11 cellular contexts compared by ENCODE assay signal in the genomic region with DNA sequence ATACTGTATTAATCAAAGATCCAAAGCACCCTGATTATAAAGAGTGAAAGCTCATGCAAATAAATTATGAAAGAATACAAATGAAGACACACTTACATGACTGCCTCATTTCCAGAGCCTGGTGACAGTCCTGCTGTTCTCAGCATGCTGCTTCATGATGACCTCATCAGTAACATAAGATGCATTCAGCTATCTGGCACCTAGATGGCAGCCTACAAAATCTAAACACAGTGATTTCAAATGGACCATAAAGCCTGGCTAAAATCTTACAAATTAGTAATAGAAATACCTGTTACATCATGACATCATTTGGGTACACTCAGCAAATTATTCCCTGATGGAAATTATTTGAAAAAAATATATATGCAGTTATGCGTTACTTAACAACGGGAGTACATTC.
DNase-seq lines count a peak whose midpoint lies in the region; ATAC-seq and TF ChIP-seq lines count a peak whose summit lies in the region.
"Had no signal": no experiment of that assay in that cellular context is flagged by ENCODE, and none has a peak within 500 bp of the region (broad histone marks: within the 10 kb centered on the region; RNA-seq: fewer than 3 reads in every experiment).

No MANE protein-coding gene starts in this region.

- H3K4me3 ChIP-seq in spleen, result no peak overlapping the region

- no peak overlapping the region for H3K27ac ChIP-seq in spleen

- TF ChIP-seq POLR2A in spleen (IDR thresholded peaks at IDR 0.05), result no peak

- WGBS in spleen, 5 donors, result 88 to 96% (median 92%) methylated on average over 2 of the region's 2 CpGs

- DNase-seq in COLO829 (ENCODE audit: low spot score) (peak; percentile 28), Kasumi-1 (lab: John Stamatoyannopoulos, UW) (peak; percentile 52 to 61), SW480 (ENCODE audit: low spot score) (peak; percentile 58), iPS-NIHi11 (ENCODE audit: low spot score) (peak; percentile 38), DMS79 treated with DMSO at 0.1 percent for 48 hours (lab: John Stamatoyannopoulos, UW) (no peak), spleen (no peak), cerebellar cortex (ENCODE audit: low spot score) (no peak)
- DNase-seq: activated effector memory CD4-positive, alpha-beta T cell treated with Interleukin-2 at 50 U/mL for 16 hours; GDM1 had no signal

- H3K36me3 ChIP-seq in spleen, result no peaks in the 10 kb centered on the region

- no peaks in the 10 kb centered on the region for H3K27me3 ChIP-seq in spleen (replicated peaks in 1 of 7)

- H3K9me3 ChIP-seq in spleen, result peaks cover 0 to 4% (median 0%) of the 10 kb centered on the region in 8 donors

- intact Hi-C loops in spleen (cut with DNase I; ENCODE audit: low total_unique reads), result no loop called here

- no peak for ATAC-seq in GM21381 (IDR thresholded peaks at IDR 0.05; ENCODE audit: unreplicated experiment)
- ATAC-seq: HCT116 had no signal

- no peak for TF ChIP-seq CTCF in spleen (IDR thresholded peaks at IDR 0.05 in 8 of 11, conservative IDR thresholded peaks at IDR 0.05 in 3 of 11)

- H3K4me1 ChIP-seq in spleen, result no peaks in the 10 kb centered on the region

Comparison
In these comparisons a context has a peak if more than half of its experiments do, and no peak if none do; other contexts are left out.
1. DNase-seq: peak in COLO829 (single experiment), Kasumi-1 (2 of 2), SW480 (single experiment) and iPS-NIHi11 (single experiment); none in DMS79 treated with DMSO at 0.1 percent for 48 hours (single experiment), spleen (single experiment) and cerebellar cortex (single experiment).